Comparison of ENCODE assay signal across 26 cellular contexts in genomic region chr5:6286404-6286803, GRCh38.
"Had no signal": no experiment of that assay in that cellular context is flagged by ENCODE, and none has a peak within 500 bp of the region (broad histone marks: within the 10 kb centered on the region; RNA-seq: fewer than 3 reads in every experiment).

No MANE protein-coding gene starts in this region.

- DNase-seq: stimulated activated CD4-positive, alpha-beta T cell treated with anti-CD3 and anti-CD28 coated beads, Interleukin-2, amount 100 ng/mL, for 24 hours; stimulated activated CD4-positive, alpha-beta T cell treated with anti-CD3 and anti-CD28 coated beads, Interleukin-2, amount 100 ng/mL, for 48 hours; stimulated activated CD4-positive, alpha-beta T cell treated with anti-CD3 and anti-CD28 coated beads, Interleukin-4, amount 100 ng/mL, for 1 hour; stimulated activated CD4-positive, alpha-beta T cell treated with anti-CD3 and anti-CD28 coated beads, Interleukin-4, amount 100 ng/mL, for 24 hours; stimulated activated CD4-positive, alpha-beta T cell treated with anti-CD3 and anti-CD28 coated beads, Interleukin-4, amount 100 ng/mL, for 4 hours; stimulated activated CD8-positive, alpha-beta memory T cell treated with anti-CD3 and anti-CD28 coated beads, Interleukin-4, amount 100 ng/mL, for 48 hours; stimulated activated naive B cell treated with anti-CD40 and anti-IgM and Interleukin-4, amounts not matched to agents 10 μg/mL and 1 μg/mL and 100 μg/mL, for 72 hours; stimulated activated naive CD4-positive, alpha-beta T cell; stimulated activated naive CD4-positive, alpha-beta T cell treated with Interleukin-2 at 50 U/mL for 16 hours; stimulated activated naive CD8-positive, alpha-beta T cell treated with anti-CD3 and anti-CD28 coated beads, Interleukin-15, amount 100 ng/mL, for 72 hours; stimulated activated naive CD8-positive, alpha-beta T cell treated with anti-CD3 and anti-CD28 coated beads, Interleukin-15, Interleukin-2, amounts not matched to agents 100 U/mL and 50 U/mL, for 24 hours; stomach; substantia nigra; testis; thyroid gland; tibial artery; transverse colon; upper lobe of right lung; uterus had no signal

- H3K27ac ChIP-seq: stomach, suprapubic skin, testis, thoracic aorta, thyroid gland, tibial artery, tibial nerve, transverse colon, upper lobe of left lung, upper lobe of right lung, uterus, vagina had no signal

- H3K27me3 ChIP-seq: stomach, suprapubic skin, testis, thyroid gland, tibial artery, tibial nerve, transverse colon, upper lobe of left lung, upper lobe of right lung, uterus, vagina had no signal

- H3K9me3 ChIP-seq: suprapubic skin, testis, thoracic aorta, thyroid gland, tibial nerve, transverse colon, upper lobe of left lung, upper lobe of right lung, uterus, vagina had no signal

- H3K4me1 ChIP-seq: stomach, suprapubic skin, testis, thyroid gland, tibial artery, tibial nerve, transverse colon, upper lobe of left lung, upper lobe of right lung, uterus, vagina had no signal

- ATAC-seq: stimulated activated effector memory CD8-positive, alpha-beta T cell treated with anti-CD3 and anti-CD28 coated beads, Interleukin-12 subunit alpha, Interleukin-12 subunit beta, amount 100 ng/mL, for 72 hours; stimulated activated memory B cell treated with anti-CD40 and anti-IgM and Interleukin-4, amounts not matched to agents 10 μg/mL and 1 μg/mL and 100 μg/mL, for 72 hours; stimulated activated naive B cell treated with anti-CD40 and anti-IgM and Interleukin-4, amounts not matched to agents 10 μg/mL and 1 μg/mL and 100 μg/mL, for 72 hours; stimulated activated naive CD8-positive, alpha-beta T cell treated with anti-CD3 and anti-CD28 coated beads, Interleukin-15, amount 100 ng/mL, for 72 hours; stimulated activated naive CD8-positive, alpha-beta T cell treated with anti-CD3 and anti-CD28 coated beads, Interleukin-15, Interleukin-2, amounts not matched to agents 100 U/mL and 50 U/mL, for 24 hours; upper lobe of right lung had no signal

- H3K36me3 ChIP-seq: stomach, suprapubic skin, thoracic aorta, thyroid gland, tibial nerve, transverse colon, upper lobe of left lung, upper lobe of right lung, uterus, vagina had no signal

- H3K4me3 ChIP-seq: stomach, suprapubic skin, testis, thoracic aorta, thyroid gland, tibial artery, tibial nerve, transverse colon, upper lobe of left lung, upper lobe of right lung, uterus, vagina had no signal
